ENCODE assay signal across 14 cellular contexts in genomic region chr20:32112862-32113261, GRCh38. TPM values are rescaled to one million over a fixed set of nuclear protein-coding genes. Genes with fewer than 3 reads are reported as not detected.
DNase-seq lines count a peak whose midpoint lies in the region; ATAC-seq, FAIRE-seq and TF ChIP-seq lines count a peak whose summit lies in the region.
"Had no signal": no experiment of that assay in that cellular context is flagged by ENCODE, and none has a peak within 500 bp of the region (broad histone marks: within the 10 kb centered on the region; RNA-seq: fewer than 3 reads in every experiment).

No MANE protein-coding gene starts in this region.

- H3K9me1 ChIP-seq in K562 (ENCODE audit: control insufficient read depth, insufficient read depth, low read length): no peaks in the 10 kb centered on the region

- H3K9me3 ChIP-seq in K562 (replicated peaks; ENCODE audit: control insufficient read depth, insufficient read depth, low read depth, low read length) (no peaks in the 10 kb centered on the region; the same call in 1 of the 2 replicates), mucosa of rectum (ENCODE audit: control insufficient read depth in 2 of 2, low read length in 2 of 2) (no peaks in the 10 kb centered on the region), esophagus muscularis mucosa (no peaks in the 10 kb centered on the region)
- H3K9me3 ChIP-seq: vagina had no signal

- no peaks in the 10 kb centered on the region for H3K27me3 ChIP-seq in K562 (ENCODE audit: control insufficient read depth in 2 of 2, insufficient read depth in 2 of 2, low read length in 2 of 2)
- H3K27me3 ChIP-seq in mucosa of rectum (ENCODE audit: control insufficient read depth in 2 of 2, insufficient read depth in 2 of 2, low read length in 2 of 2): no peaks in the 10 kb centered on the region
- no peaks in the 10 kb centered on the region for H3K27me3 ChIP-seq in esophagus muscularis mucosa
- H3K27me3 ChIP-seq: dorsolateral prefrontal cortex, vagina had no signal

- H3K4me3 Mint-ChIP-seq in effector memory CD8-positive, alpha-beta T cell: no peak overlapping the region
- H3K4me3 Mint-ChIP-seq: activated B cell treated with CpG ODN at 0.5 μM for 24 hours had no signal

- peaks cover 25% of the 10 kb centered on the region; the same call in 1 of the 2 replicates for H4K20me1 ChIP-seq in K562 (replicated peaks; ENCODE audit: control insufficient read depth, insufficient read depth, low read length)

- TF ChIP-seq CTCF in K562 (IDR thresholded peaks at IDR 0.05 in 2 of 3, conservative IDR thresholded peaks at IDR 0.05 in 1 of 3; ENCODE audit: insufficient read depth in 2 of 3, low read depth in 1 of 3, low read length in 3 of 3) (no peak), esophagus muscularis mucosa (IDR thresholded peaks at IDR 0.05) (no peak)

- H3K9me3 Mint-ChIP-seq in effector memory CD8-positive, alpha-beta T cell: no peaks in the 10 kb centered on the region
- H3K9me3 Mint-ChIP-seq: activated B cell treated with CpG ODN at 0.5 μM for 24 hours had no signal

- DNase-seq in GF-D8 (lab: John Stamatoyannopoulos, UW) (peak; percentile 72), NOMO-1 treated with DMSO at 0.1 percent for 48 hours (lab: John Stamatoyannopoulos, UW; ENCODE audit: unreplicated experiment) (peak; percentile 96), K562 (ENCODE audit: extremely low read depth in 1 of 4, low spot score in 3 of 4) (peak in 3 of 4 experiments; percentile 23 to 60 (median 47)), NCI-H2107 treated with DMSO at 0.1 percent for 48 hours (lab: John Stamatoyannopoulos, UW; ENCODE audit: unreplicated experiment) (no peak), esophagus muscularis mucosa (ENCODE audit: extremely low spot score) (no peak)
- no peak for DNase-seq in effector memory CD8-positive, alpha-beta T cell
- DNase-seq: activated B cell treated with CpG ODN at 0.5 μM for 24 hours, NCI-H187, PC-3 had no signal

- H3K4me3 ChIP-seq in K562 (no peak overlapping the region), mucosa of rectum (ENCODE audit: low read length in 2 of 2) (no peak overlapping the region), esophagus muscularis mucosa (no peak overlapping the region)
- H3K4me3 ChIP-seq: dorsolateral prefrontal cortex, vagina had no signal

- TF ChIP-seq RAD21 in K562 (CRISPR knock-in tag; conservative IDR thresholded peaks at IDR 0.05 in 1 of 2, IDR thresholded peaks at IDR 0.05 in 1 of 2): no peak

- H3K36me3 Mint-ChIP-seq in effector memory CD8-positive, alpha-beta T cell (ENCODE audit: insufficient read depth): peaks cover 34% of the 10 kb centered on the region

- no peak overlapping the region; a peak in 1 of 4 replicates for H3K9ac ChIP-seq in K562 (ENCODE audit: insufficient read depth in 1 of 2, low read depth in 2 of 2, low read length in 2 of 2)
- no peak overlapping the region for H3K9ac ChIP-seq in mucosa of rectum (ENCODE audit: low read depth in 1 of 2, low read length in 2 of 2)

- TF ChIP-seq EP300 in K562 (IDR thresholded peaks at IDR 0.05; ENCODE audit: low read length) (no peak), esophagus muscularis mucosa (IDR thresholded peaks at IDR 0.05) (no peak)

- H3K79me2 ChIP-seq in K562 (ENCODE audit: control insufficient read depth, insufficient read depth, low read length): peaks cover 77% of the 10 kb centered on the region

- H3K27ac ChIP-seq in K562 (ENCODE audit: extremely low read depth, low read depth, low read length): no peak overlapping the region
- peak overlapping the region; percentile 32 to 43 for H3K27ac ChIP-seq in mucosa of rectum (ENCODE audit: low read depth in 2 of 2, low read length in 2 of 2)
- no peak overlapping the region for H3K27ac ChIP-seq in esophagus muscularis mucosa (replicated peaks in 1 of 4)
- H3K27ac ChIP-seq: dorsolateral prefrontal cortex, vagina had no signal

- H3K27ac Mint-ChIP-seq in effector memory CD8-positive, alpha-beta T cell: peak overlapping the region in 1 of 2 donors; percentile 74
- H3K27ac Mint-ChIP-seq: activated B cell treated with CpG ODN at 0.5 μM for 24 hours had no signal

- H3K36me3 ChIP-seq in K562 (ENCODE audit: control insufficient read depth, insufficient read depth, low read length) (peaks cover 29% of the 10 kb centered on the region), mucosa of rectum (ENCODE audit: control insufficient read depth in 2 of 2, insufficient read depth in 2 of 2, low read length in 2 of 2) (peaks cover 0 to 9% of the 10 kb centered on the region in 2 donors), esophagus muscularis mucosa (peaks cover 0 to 6% (median 0%) of the 10 kb centered on the region in 4 donors)
- H3K36me3 ChIP-seq: vagina had no signal

- H3K4me2 ChIP-seq in K562 (ENCODE audit: insufficient read depth, low read length): peak overlapping the region; percentile 43

- CTCF ChIA-PET in K562 (lab: Yijun Ruan, JAX; ENCODE audit: low intra/inter-chr PET ratio): no interaction called here

- intact Hi-C loops in K562 (cut with micrococcal nuclease) (no loop called here), esophagus muscularis mucosa (cut with DNase I) (no loop called here)

- 12% methylated on average over 5 of the region's 5 CpGs for WGBS in K562 (ENCODE audit: insufficient coverage, low coverage, missing lambda C conversion rate)
- 73% methylated on average over 5 of the region's 5 CpGs for WGBS in esophagus muscularis mucosa

- H2AFZ ChIP-seq in K562 (ENCODE audit: low read depth, low read length): no peak overlapping the region

- TF ChIP-seq POLR2A in K562 (conservative IDR thresholded peaks at IDR 0.05): no peak
- no peak for TF ChIP-seq POLR2A in esophagus muscularis mucosa (IDR thresholded peaks at IDR 0.05; ENCODE audit: low read depth)

- ATAC-seq in K562 (peak; percentile 59), GM18520 (IDR thresholded peaks at IDR 0.05; ENCODE audit: unreplicated experiment) (no peak)
- ATAC-seq in effector memory CD8-positive, alpha-beta T cell (replicated peaks): no peak
- ATAC-seq: PC-3 had no signal

- in situ Hi-C loops in K562 (cut with MboI): no loop called here

- H3K4me1 Mint-ChIP-seq in effector memory CD8-positive, alpha-beta T cell (ENCODE audit: low read depth in 2 of 2): peaks cover 31 to 64% of the 10 kb centered on the region in 2 donors

- H3K4me1 ChIP-seq in K562 (replicated peaks in 1 of 2; ENCODE audit: control insufficient read depth in 2 of 2, insufficient read depth in 2 of 2, low read length in 2 of 2): peaks cover 3 to 12% of the 10 kb centered on the region in 2 experiments; a peak in 3 of 5 replicates
- peaks cover 14 to 33% of the 10 kb centered on the region in 2 donors for H3K4me1 ChIP-seq in mucosa of rectum (ENCODE audit: control insufficient read depth in 2 of 2, insufficient read depth in 2 of 2, low read length in 2 of 2)
- peaks cover 36 to 75% (median 72%) of the 10 kb centered on the region in 4 donors for H3K4me1 ChIP-seq in esophagus muscularis mucosa

- POLR2A ChIA-PET in K562 (lab: Yijun Ruan, JAX): interaction anchor here (0.6 to 1.5 kb wide), 2 partner anchors 12 to 72 kb away, joined by 3 read pairs; no protein-coding TSS in a partner anchor

- peak; percentile 37 for FAIRE-seq in K562 (lab: Jason Lieb, UNC)
- FAIRE-seq: GM12892 had no signal

- H3K27me3 Mint-ChIP-seq in effector memory CD8-positive, alpha-beta T cell: no peaks in the 10 kb centered on the region
- H3K27me3 Mint-ChIP-seq: activated B cell treated with CpG ODN at 0.5 μM for 24 hours had no signal

- BruUV-seq in K562 (replicated peaks; lab: Mats Ljungman, UMichigan): no TSS peak

TF ChIP-seq in K562, 482 proteins besides CTCF, POLR2A, EP300 and RAD21 (continues in another document):
- TF ChIP-seq CEBPG (CRISPR knock-in tag; IDR thresholded peaks at IDR 0.05) (0 out of 2 replicates have a peak, but pooled peaks have one; percentile 21), CEBPG (tag; conservative IDR thresholded peaks at IDR 0.05 in 1 of 2, IDR thresholded peaks at IDR 0.05 in 1 of 2) (no peak), DMBX1 (CRISPR knock-in tag; IDR thresholded peaks at IDR 0.05; ENCODE audit: borderline replicate concordance) (no peak), FOSL1 (tag; conservative IDR thresholded peaks at IDR 0.05) (peak; percentile 75), CEBPB (tag; IDR thresholded peaks at IDR 0.05) (peak; percentile 15; the same call in 1 of the 2 replicates), DPF2 (IDR thresholded peaks at IDR 0.05) (0 out of 2 replicates have a peak, but pooled peaks have one; percentile 27), PKNOX1 (IDR thresholded peaks at IDR 0.05) (no peak), KLF10 (CRISPR knock-in tag; IDR thresholded peaks at IDR 0.05) (no peak)

RNA-seq across cellular contexts. Expression of gene TM9SF4, which starts 3.3 kb away (rescaled TPM):
- 78.5 and 135 TPM in 2 replicates for total RNA-seq in K562 (2011; cell fraction: chromatin; rRNA removed; ENCODE audit: low replicate concordance)
- 130 and 142 TPM in 2 replicates for total RNA-seq in K562 (2011; cell fraction: nucleolus; rRNA removed)
- total RNA-seq in K562 (2011; cell fraction: nucleoplasm; rRNA removed): 113 and 145 TPM in 2 replicates
- 14.5 and 22.1 TPM in 2 replicates for total RNA-seq in K562 (2014; rRNA removed)
- total RNA-seq in K562 (2014; rRNA removed; fragmentation: Illumina TruSeq; extraction: Trizol): 19.7 and 20.9 TPM in 2 replicates
- 25.6 and 29.2 TPM in 2 replicates for total RNA-seq in K562 (2015; rRNA removed; fragmentation: Illumina TruSeq; extraction: Trizol)
- 35.0 and 37.9 TPM in 2 replicates for total RNA-seq in K562 (2021)
- 39.7 and 54.8 TPM in 2 replicates for polyA plus RNA-seq in K562 (2011; rRNA removed)
- polyA plus RNA-seq in K562 (2011; cell fraction: cytosol; rRNA removed): 46.2 and 53.5 TPM in 2 replicates
- polyA plus RNA-seq in K562 (2011; cell fraction: nucleus; rRNA removed): 53.7 and 73.9 TPM in 2 replicates
- polyA plus RNA-seq in K562 (2012): 30.7 and 40.9 TPM in 2 replicates
- polyA plus RNA-seq in K562 (2014; fragmentation: Illumina TruSeq; extraction: Trizol): 41.0 and 46.3 TPM in 2 replicates
- polyA plus RNA-seq in K562 (2014; fragmentation: Nextera tagmentation; extraction: Ambion mirVana): 10 to 100 TPM; 15.9 to 20.2 TPM
- polyA plus RNA-seq in K562 (2014; rRNA removed): 26.9 and 30.2 TPM in 2 replicates
- 45.1 and 50.0 TPM in 2 replicates for polyA minus RNA-seq in K562 (2011; rRNA and poly(A)+ RNA removed)
- 38.8 and 51.2 TPM in 2 replicates for polyA minus RNA-seq in K562 (2011; cell fraction: cytosol; rRNA and poly(A)+ RNA removed)
- polyA minus RNA-seq in K562 (2011; cell fraction: nucleus; rRNA and poly(A)+ RNA removed): 41.9 and 70.4 TPM in 2 replicates
- 10 to 100 TPM; 19.9 to 34.4 (median 25.2) TPM for total RNA-seq in esophagus muscularis mucosa

Comparison
In these comparisons a context has a peak if more than half of its experiments do, and no peak if none do; other contexts are left out.
1. DNase-seq: peak in GF-D8 (single experiment), NOMO-1 treated with DMSO at 0.1 percent for 48 hours (single experiment) and K562 (3 of 4); none in NCI-H2107 treated with DMSO at 0.1 percent for 48 hours (single experiment), effector memory CD8-positive, alpha-beta T cell (0 of 3) and esophagus muscularis mucosa (single experiment).
2. H3K27ac ChIP-seq: peak in mucosa of rectum (2 of 2); none in K562 (single experiment) and esophagus muscularis mucosa (0 of 4).